In the genomic region with DNA sequence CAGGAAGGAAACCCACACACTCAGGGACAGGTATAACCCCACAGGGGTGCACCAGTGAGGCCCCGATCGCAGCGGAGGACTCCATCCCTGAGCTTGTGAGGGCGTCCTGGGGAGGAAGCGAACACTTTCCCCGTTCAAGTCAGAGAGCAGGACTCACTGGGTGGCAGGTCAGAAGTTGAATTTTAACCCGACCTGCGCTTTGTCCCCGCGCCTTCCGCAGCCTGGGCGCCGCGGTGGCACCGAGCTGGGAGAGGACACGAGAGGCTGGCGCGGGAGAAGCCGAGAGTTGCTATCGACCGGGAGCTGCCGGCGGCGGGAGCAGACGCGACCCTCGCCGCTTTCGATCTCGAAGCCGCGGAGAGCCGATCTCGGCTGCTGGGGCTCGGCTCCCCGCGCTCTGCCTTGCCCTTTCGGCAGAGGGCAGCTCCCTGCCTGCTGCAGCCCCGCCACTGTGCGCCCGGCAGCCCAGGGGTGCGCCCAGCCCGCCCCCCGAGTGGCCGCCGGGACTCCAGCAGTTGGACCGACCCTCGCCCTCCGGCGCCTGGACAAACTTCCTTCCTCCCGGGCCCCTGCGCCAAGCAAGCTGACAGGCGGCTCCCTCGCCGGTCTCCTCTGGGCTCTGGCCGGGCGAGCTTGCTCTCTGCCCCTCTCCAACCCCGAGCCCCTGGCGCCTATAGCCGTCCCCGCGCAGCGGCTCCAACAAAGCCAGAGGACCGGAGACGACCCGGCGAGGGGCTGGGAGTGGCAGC, we compare ENCODE assay signal across 8 cellular contexts. TPM values are rescaled to one million over a fixed set of nuclear protein-coding genes. Genes with fewer than 3 reads are reported as not detected.
DNase-seq lines count a peak whose midpoint lies in the region; ATAC-seq, FAIRE-seq and TF ChIP-seq lines count a peak whose summit lies in the region.

No MANE protein-coding gene starts in this region.

- peak overlapping the region; percentile 82 for H3K4me3 ChIP-seq in H7 (ENCODE audit: insufficient read depth, low read depth, low read length)
- H3K4me3 ChIP-seq in LNCaP clone FGC (ENCODE audit: low read depth, low read length): peak overlapping the region; percentile 76
- H3K4me3 ChIP-seq in GM12878: peak overlapping the region; percentile 53
- H3K4me3 ChIP-seq in iPS-11a (ENCODE audit: low read depth, low read length): peak overlapping the region; percentile 89

- H3K9ac ChIP-seq in GM12878 (ENCODE audit: control insufficient read depth, insufficient read depth, low read length): peak overlapping the region; percentile 25; the same call in 1 of the 2 replicates

- TF ChIP-seq POLR2A in GM12878 (IDR thresholded peaks at IDR 0.05; ENCODE audit: low read depth, low read length): no peak

- BruUV-seq in GM12878 (replicated peaks; lab: Mats Ljungman, UMichigan): no TSS peak

- whole genome bisulfite sequencing in GM12878 (ENCODE audit: insufficient coverage, insufficient replicate concordance, low lambda C conversion rate, missing lambda C conversion rate): 16% methylated on average over 35 of the region's 67 CpGs

- FAIRE-seq in GM12878 (lab: Jason Lieb, UNC): no peak

- H3K36me3 Mint-ChIP-seq in activated CD4-positive, alpha-beta memory T cell treated with anti-CD3 and anti-CD28 coated beads for 36 hours: peaks cover 3% of the 10 kb centered on the region

- TF ChIP-seq EP300 in GM12878 (IDR thresholded peaks at IDR 0.05; ENCODE audit: borderline replicate concordance in 1 of 2, control insufficient read depth in 1 of 2, low read depth in 2 of 2, low read length in 2 of 2): no peak

- H3K4me2 ChIP-seq in GM12878 (ENCODE audit: control insufficient read depth, insufficient read depth): peak overlapping the region; percentile 94

- POLR2A ChIA-PET in GM12878 (lab: Charles Lee): no interaction called here
- POLR2A ChIA-PET in activated CD4-positive, alpha-beta memory T cell treated with anti-CD3 and anti-CD28 coated beads for 36 hours (lab: Charles Lee): no interaction called here

- no peak overlapping the region for H3K27ac Mint-ChIP-seq in activated CD4-positive, alpha-beta memory T cell treated with anti-CD3 and anti-CD28 coated beads for 36 hours

- peaks cover 22% of the 10 kb centered on the region for H3K27me3 Mint-ChIP-seq in activated CD4-positive, alpha-beta memory T cell treated with anti-CD3 and anti-CD28 coated beads for 36 hours

- H2AFZ ChIP-seq in GM12878 (ENCODE audit: control insufficient read depth, low read depth, low read length): peak overlapping the region; percentile 31

- in situ Hi-C loops in GM12878 (cut with MboI): no loop called here

- H3K36me3 ChIP-seq in H7 (replicated peaks; ENCODE audit: control insufficient read depth, insufficient read depth, low read length) (no peaks in the 10 kb centered on the region), GM12878 (ENCODE audit: control insufficient read depth in 2 of 2, insufficient read depth in 2 of 2, low read length in 1 of 2) (no peaks in the 10 kb centered on the region)

- H3K4me3 Mint-ChIP-seq in activated CD4-positive, alpha-beta memory T cell treated with anti-CD3 and anti-CD28 coated beads for 36 hours: no peak overlapping the region

- peaks cover 4% of the 10 kb centered on the region for H3K9me3 Mint-ChIP-seq in activated CD4-positive, alpha-beta memory T cell treated with anti-CD3 and anti-CD28 coated beads for 36 hours

- H3K4me1 ChIP-seq in GM12878 (ENCODE audit: control insufficient read depth, insufficient read depth, low read length): no peaks in the 10 kb centered on the region

- H3K9me3 ChIP-seq in GM12878 (replicated peaks; ENCODE audit: control insufficient read depth, insufficient read depth, low read length): no peaks in the 10 kb centered on the region

- peaks cover 12% of the 10 kb centered on the region for H3K27me3 ChIP-seq in H7 (ENCODE audit: control insufficient read depth, insufficient read depth, low read length)
- H3K27me3 ChIP-seq in GM12878 (replicated peaks in 1 of 2; ENCODE audit: control insufficient read depth in 2 of 2, insufficient read depth in 2 of 2, low read length in 1 of 2): peaks cover 7 to 10% of the 10 kb centered on the region in 2 experiments; a peak in 3 of 4 replicates

- SMC1A ChIA-PET in GM12878 (lab: Charles Lee; ENCODE audit: uncharacterized antibody, unreplicated experiment): interaction anchor here (1.2 kb wide), 1 partner anchor 99 kb away, joined by 3 read pairs; no protein-coding TSS in a partner anchor

- intact Hi-C loops in GM12878 (cut with micrococcal nuclease; ENCODE audit: unreplicated experiment) (loop anchor here (5.0 kb wide), 1 partner anchor 175 kb away; no protein-coding TSS in a partner anchor), sciatic nerve (cut with DNase I) (no loop called here)
- intact Hi-C loops in activated CD4-positive, alpha-beta memory T cell treated with anti-CD3 and anti-CD28 coated beads for 36 hours (cut with micrococcal nuclease): no loop called here

- CTCF ChIA-PET in GM12878 (lab: Yijun Ruan, JAX): no interaction called here
- CTCF ChIA-PET in activated CD4-positive, alpha-beta memory T cell treated with anti-CD3 and anti-CD28 coated beads for 36 hours (lab: Charles Lee): no interaction called here

- no peaks in the 10 kb centered on the region for H3K79me2 ChIP-seq in GM12878 (ENCODE audit: control insufficient read depth, insufficient read depth, low read length)

- DNase-seq in SHP77 (lab: John Stamatoyannopoulos, UW) (peak; percentile 54 to 57), SHP77 treated with DMSO at 0.1 percent for 48 hours (lab: John Stamatoyannopoulos, UW) (no peak), H7 (peak; percentile 75), LNCaP clone FGC (ENCODE audit: low read depth) (no peak), GM12878 (ENCODE audit: low read depth, low spot score) (no peak), sciatic nerve (ENCODE audit: low spot score) (peak; percentile 64)
- DNase-seq in activated CD4-positive, alpha-beta memory T cell treated with anti-CD3 and anti-CD28 coated beads for 36 hours: no peak

- no peak overlapping the region for H3K27ac ChIP-seq in GM12878 (ENCODE audit: control insufficient read depth, insufficient read depth)

- H3K4me1 Mint-ChIP-seq in activated CD4-positive, alpha-beta memory T cell treated with anti-CD3 and anti-CD28 coated beads for 36 hours (ENCODE audit: low read depth): no peaks in the 10 kb centered on the region

- TF ChIP-seq CTCF in LNCaP clone FGC (IDR thresholded peaks at IDR 0.05; ENCODE audit: control insufficient read depth, extremely low read depth, insufficient read depth) (peak; percentile 28), GM12878 (IDR thresholded peaks at IDR 0.05 in 2 of 3, conservative IDR thresholded peaks at IDR 0.05 in 1 of 3; ENCODE audit: control insufficient read depth in 2 of 3, extremely low read depth in 1 of 3, insufficient read depth in 1 of 3, low read depth in 3 of 3, low read length in 3 of 3) (no peak)

- RAD21 ChIA-PET in GM12878 (lab: Charles Lee; ENCODE audit: unreplicated experiment): no interaction called here

- peak; percentile 80 for ATAC-seq in GM12878
- peak; percentile 81 for ATAC-seq in sciatic nerve

- TF ChIP-seq RAD21 in GM12878 (IDR thresholded peaks at IDR 0.05; ENCODE audit: insufficient read depth, low read depth, low read length): no peak

- no peaks in the 10 kb centered on the region for H4K20me1 ChIP-seq in GM12878 (ENCODE audit: control insufficient read depth, insufficient read depth)

TF ChIP-seq in GM12878, 131 proteins besides CTCF, POLR2A, EP300 and RAD21:
- TF ChIP-seq HDAC6 (IDR thresholded peaks at IDR 0.05; ENCODE audit: unreplicated experiment): peak; percentile 90
- TF ChIP-seq, protein P1, sequence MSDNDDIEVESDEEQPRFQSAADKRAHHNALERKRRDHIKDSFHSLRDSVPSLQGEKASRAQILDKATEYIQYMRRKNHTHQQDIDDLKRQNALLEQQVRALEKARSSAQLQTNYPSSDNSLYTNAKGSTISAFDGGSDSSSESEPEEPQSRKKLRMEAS (IDR thresholded peaks at IDR 0.05; ENCODE audit: low read depth, low read length): no peak
TF ChIP-seq in GM12878: peak in this region for 1.

RNA-seq across cellular contexts. Expression of a gene that starts 0.9 kb away (rescaled TPM):
- 7.6 and 11.9 TPM in 2 replicates for total RNA-seq in H7 (2014; rRNA removed; shearing (Covaris generic))
- total RNA-seq in GM12878 (2013; cell fraction: nucleolus; rRNA removed): 0.06 and 0.17 TPM in 2 replicates
- 0.06 and 0.93 TPM in 2 replicates for total RNA-seq in GM12878 (2014; rRNA removed)
- total RNA-seq in GM12878 (2014; rRNA removed; fragmentation: Illumina TruSeq; extraction: Trizol): 0.04 and 0.05 TPM in 2 replicates
- 0.08 and 0.35 TPM in 2 replicates for total RNA-seq in GM12878 (2021)
- 1.1 TPM for polyA plus RNA-seq in GM12878 (2011; ENCODE audit: low read depth)
- 0.50 and 1.5 TPM in 2 replicates for polyA plus RNA-seq in GM12878 (2011; rRNA removed)
- polyA plus RNA-seq in GM12878 (2011; cell fraction: cytosol; rRNA removed): 0.27 and 0.69 TPM in 2 replicates
- 0.31 and 0.55 TPM in 2 replicates for polyA plus RNA-seq in GM12878 (2011; cell fraction: nucleus; rRNA removed)
- polyA plus RNA-seq in GM12878 (2012): 2.2 and 2.3 TPM in 2 replicates
- 0.16 and 0.26 TPM in 2 replicates for polyA plus RNA-seq in GM12878 (2014; fragmentation: Illumina TruSeq; extraction: Trizol)
- under 1 TPM; 0.44 to 0.71 TPM for polyA plus RNA-seq in GM12878 (2014; fragmentation: Nextera tagmentation; extraction: Ambion mirVana)
- polyA plus RNA-seq in GM12878 (2014; rRNA removed): 0.11 TPM in 1 of 2 replicates, not detected in the other
- polyA plus RNA-seq in GM12878 (2016; fragmentation: Nextera tagmentation; extraction: Ambion mirVana): under 1 TPM; 0.35 to 0.93 TPM
- polyA minus RNA-seq in GM12878 (2011; rRNA and poly(A)+ RNA removed): 0.31 and 0.44 TPM in 2 replicates
- not detected in 2 replicates for polyA minus RNA-seq in GM12878 (2011; cell fraction: cytosol; rRNA and poly(A)+ RNA removed)
- polyA minus RNA-seq in GM12878 (2011; cell fraction: nucleus; rRNA and poly(A)+ RNA removed): 0.19 and 0.36 TPM in 2 replicates
- 16.5 TPM for total RNA-seq in sciatic nerve
- total RNA-seq in activated CD4-positive, alpha-beta memory T cell treated with anti-CD3 and anti-CD28 coated beads for 36 hours: not detected

Comparison
In these comparisons a context has a peak if more than half of its experiments do, and no peak if none do; other contexts are left out.
1. DNase-seq: peak in SHP77 (2 of 2), H7 (single experiment) and sciatic nerve (single experiment); none in SHP77 treated with DMSO at 0.1 percent for 48 hours (single experiment), LNCaP clone FGC (single experiment), GM12878 (single experiment) and activated CD4-positive, alpha-beta memory T cell treated with anti-CD3 and anti-CD28 coated beads for 36 hours (single experiment).
2. Peak in every context shown above with its lines, with median percentiles within 50 percentile points of each other: H3K4me3 ChIP-seq.